In the genomic region with DNA sequence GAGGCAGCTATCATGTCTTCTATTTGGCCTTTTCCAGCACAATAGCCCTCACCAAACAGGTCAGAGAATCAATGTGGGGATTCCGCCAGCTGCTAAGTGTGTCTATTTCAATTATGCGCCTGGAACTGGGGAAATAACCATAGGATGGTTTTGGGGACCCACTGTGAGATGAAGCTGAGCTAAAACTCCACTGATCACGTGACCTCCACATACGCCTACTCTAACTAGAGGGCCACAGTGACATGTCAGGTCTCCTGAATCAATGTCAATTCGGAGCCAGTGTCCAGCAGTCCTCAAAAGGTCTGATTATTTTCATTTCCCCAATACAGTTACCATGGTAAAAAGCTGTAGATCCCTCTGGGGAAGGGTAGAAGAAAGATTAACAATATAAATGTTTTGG, we compare ENCODE assay signal across 3 cellular contexts.
A peak's percentile ranks its signal among the peaks of the same experiment; 100 is the strongest.
TF ChIP-seq lines count a peak whose summit lies in the region.

No MANE protein-coding gene starts in this region.

TF ChIP-seq in HepG2, 621 proteins besides CTCF, POLR2A, EP300 and RAD21:
- TF ChIP-seq RAD51 (IDR thresholded peaks at IDR 0.05; ENCODE audit: borderline replicate concordance) (peak; percentile 72; the same call in 1 of the 2 replicates), ZSCAN30 (CRISPR knock-in tag; IDR thresholded peaks at IDR 0.05) (no peak)
- TF ChIP-seq, protein P1, sequence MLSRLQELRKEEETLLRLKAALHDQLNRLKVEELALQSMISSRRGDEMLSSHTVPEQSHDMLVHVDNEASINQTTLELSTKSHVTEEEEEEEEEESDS (CRISPR knock-in tag; IDR thresholded peaks at IDR 0.05; ENCODE audit: borderline replicate concordance) = no peak
- TF ChIP-seq, protein P2, sequence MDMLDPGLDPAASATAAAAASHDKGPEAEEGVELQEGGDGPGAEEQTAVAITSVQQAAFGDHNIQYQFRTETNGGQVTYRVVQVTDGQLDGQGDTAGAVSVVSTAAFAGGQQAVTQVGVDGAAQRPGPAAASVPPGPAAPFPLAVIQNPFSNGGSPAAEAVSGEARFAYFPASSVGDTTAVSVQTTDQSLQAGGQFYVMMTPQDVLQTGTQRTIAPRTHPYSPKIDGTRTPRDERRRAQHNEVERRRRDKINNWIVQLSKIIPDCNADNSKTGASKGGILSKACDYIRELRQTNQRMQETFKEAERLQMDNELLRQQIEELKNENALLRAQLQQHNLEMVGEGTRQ (IDR thresholded peaks at IDR 0.05; ENCODE audit: low read depth, low read length) = peak; percentile 75
- TF ChIP-seq, protein P2 (CRISPR knock-in tag; IDR thresholded peaks at IDR 0.05; ENCODE audit: borderline replicate concordance) = no peak
TF ChIP-seq in HepG2: peak in this region for 2.

TF ChIP-seq in GM12878, 131 proteins besides CTCF, POLR2A, EP300 and RAD21:
- TF ChIP-seq RAD51 (IDR thresholded peaks at IDR 0.05) (peak; percentile 37; the same call in 1 of the 2 replicates), TBL1XR1 (IDR thresholded peaks at IDR 0.05; ENCODE audit: low read depth, low read length) (no peak), ASH2L (IDR thresholded peaks at IDR 0.05; ENCODE audit: borderline replicate concordance, low read depth) (no peak)
- TF ChIP-seq, protein P3, sequence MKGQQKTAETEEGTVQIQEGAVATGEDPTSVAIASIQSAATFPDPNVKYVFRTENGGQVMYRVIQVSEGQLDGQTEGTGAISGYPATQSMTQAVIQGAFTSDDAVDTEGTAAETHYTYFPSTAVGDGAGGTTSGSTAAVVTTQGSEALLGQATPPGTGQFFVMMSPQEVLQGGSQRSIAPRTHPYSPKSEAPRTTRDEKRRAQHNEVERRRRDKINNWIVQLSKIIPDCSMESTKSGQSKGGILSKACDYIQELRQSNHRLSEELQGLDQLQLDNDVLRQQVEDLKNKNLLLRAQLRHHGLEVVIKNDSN (IDR thresholded peaks at IDR 0.05; ENCODE audit: borderline replicate concordance, extremely low read length, insufficient read depth, low read depth, low read length) = peak; percentile 8

TF ChIP-seq in K562, 482 proteins besides CTCF, POLR2A, EP300 and RAD21:
- TF ChIP-seq MYC (IDR thresholded peaks at IDR 0.05; ENCODE audit: low read depth, low read length) (no peak), MYC (CRISPR knock-in tag; IDR thresholded peaks at IDR 0.05; ENCODE audit: borderline replicate concordance, low read depth) (no peak), KAT2B (IDR thresholded peaks at IDR 0.05; ENCODE audit: low read depth, low read length) (no peak)
- TF ChIP-seq, protein P4, sequence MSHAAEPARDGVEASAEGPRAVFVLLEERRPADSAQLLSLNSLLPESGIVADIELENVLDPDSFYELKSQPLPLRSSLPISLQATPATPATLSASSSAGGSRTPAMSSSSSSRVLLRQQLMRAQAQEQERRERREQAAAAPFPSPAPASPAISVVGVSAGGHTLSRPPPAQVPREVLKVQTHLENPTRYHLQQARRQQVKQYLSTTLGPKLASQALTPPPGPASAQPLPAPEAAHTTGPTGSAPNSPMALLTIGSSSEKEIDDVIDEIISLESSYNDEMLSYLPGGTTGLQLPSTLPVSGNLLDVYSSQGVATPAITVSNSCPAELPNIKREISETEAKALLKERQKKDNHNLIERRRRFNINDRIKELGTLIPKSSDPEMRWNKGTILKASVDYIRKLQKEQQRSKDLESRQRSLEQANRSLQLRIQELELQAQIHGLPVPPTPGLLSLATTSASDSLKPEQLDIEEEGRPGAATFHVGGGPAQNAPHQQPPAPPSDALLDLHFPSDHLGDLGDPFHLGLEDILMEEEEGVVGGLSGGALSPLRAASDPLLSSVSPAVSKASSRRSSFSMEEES (CRISPR knock-in tag; IDR thresholded peaks at IDR 0.05) = peak; percentile 73
- TF ChIP-seq, protein P5, sequence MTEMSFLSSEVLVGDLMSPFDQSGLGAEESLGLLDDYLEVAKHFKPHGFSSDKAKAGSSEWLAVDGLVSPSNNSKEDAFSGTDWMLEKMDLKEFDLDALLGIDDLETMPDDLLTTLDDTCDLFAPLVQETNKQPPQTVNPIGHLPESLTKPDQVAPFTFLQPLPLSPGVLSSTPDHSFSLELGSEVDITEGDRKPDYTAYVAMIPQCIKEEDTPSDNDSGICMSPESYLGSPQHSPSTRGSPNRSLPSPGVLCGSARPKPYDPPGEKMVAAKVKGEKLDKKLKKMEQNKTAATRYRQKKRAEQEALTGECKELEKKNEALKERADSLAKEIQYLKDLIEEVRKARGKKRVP (CRISPR knock-in tag; IDR thresholded peaks at IDR 0.05) = no peak
TF ChIP-seq in K562: peak in this region for 1.
